Comparison of ENCODE assay signal across 11 cellular contexts in the genomic region with DNA sequence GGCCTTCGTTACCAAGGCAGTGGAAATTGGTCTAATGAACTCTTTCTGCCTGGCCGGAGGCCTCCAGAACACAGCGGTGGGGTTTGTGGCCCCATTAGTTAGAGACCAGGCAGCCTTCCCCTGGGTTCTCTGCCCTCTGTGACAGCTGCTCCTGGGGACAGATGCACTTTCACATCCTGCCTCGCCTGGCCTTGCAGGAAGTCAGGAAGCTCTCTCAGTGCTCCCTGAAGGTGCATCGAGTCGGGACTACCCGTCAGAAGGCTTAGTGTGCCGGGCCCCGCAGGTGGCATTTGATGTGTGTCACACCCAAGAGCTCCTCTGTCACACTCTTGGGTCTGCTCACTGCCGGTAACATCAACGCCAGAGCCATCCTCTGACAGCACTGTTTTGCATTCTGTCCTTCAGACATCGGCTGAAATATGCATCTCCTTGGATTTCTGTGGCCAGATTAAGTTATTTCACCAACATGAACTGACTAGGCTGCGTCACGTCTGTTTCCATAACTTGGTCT.
DNase-seq lines count a peak whose midpoint lies in the region; ATAC-seq, FAIRE-seq and TF ChIP-seq lines count a peak whose summit lies in the region.
"Had no signal": no experiment of that assay in that cellular context is flagged by ENCODE, and none has a peak within 500 bp of the region (broad histone marks: within the 10 kb centered on the region; RNA-seq: fewer than 3 reads in every experiment).

No MANE protein-coding gene starts in this region.

- TF ChIP-seq CTCF in D721Med (IDR thresholded peaks at IDR 0.05; ENCODE audit: insufficient read depth, missing control alignments): no peak

- no peaks in the 10 kb centered on the region for H3K9me3 Mint-ChIP-seq in activated CD8-positive, alpha-beta T cell treated with anti-CD3 and anti-CD28 coated beads, Interleukin-2, amount 10 ng/mL, durations not matched to agents 7 days and 5 days (ENCODE audit: insufficient read depth)

- no peaks in the 10 kb centered on the region for H3K27me3 Mint-ChIP-seq in activated CD8-positive, alpha-beta T cell treated with anti-CD3 and anti-CD28 coated beads, Interleukin-2, amount 10 ng/mL, durations not matched to agents 7 days and 5 days (ENCODE audit: low read depth)

- POLR2A ChIA-PET in activated CD8-positive, alpha-beta T cell treated with anti-CD3 and anti-CD28 coated beads, Interleukin-2, amount 10 ng/mL, durations not matched to agents 7 days and 5 days (lab: Charles Lee): interaction anchor here (0.6 to 2.5 kb wide), 4 partner anchors 13 to 161 kb away, joined by 3 to 6 read pairs (median 4); no protein-coding TSS in a partner anchor

- peak overlapping the region; percentile 40 for H3K4me3 Mint-ChIP-seq in activated CD8-positive, alpha-beta T cell treated with anti-CD3 and anti-CD28 coated beads, Interleukin-2, amount 10 ng/mL, durations not matched to agents 7 days and 5 days

- H3K27ac Mint-ChIP-seq in activated CD8-positive, alpha-beta T cell treated with anti-CD3 and anti-CD28 coated beads, Interleukin-2, amount 10 ng/mL, durations not matched to agents 7 days and 5 days: peak overlapping the region; percentile 82

- DNase-seq in activated CD8-positive, alpha-beta T cell treated with anti-CD3 and anti-CD28 coated beads, Interleukin-2, amount 10 ng/mL, durations not matched to agents 7 days and 5 days: peak; percentile 70
- DNase-seq in central memory CD4-positive, alpha-beta T cell: peak; percentile 80
- DNase-seq in stimulated activated CD4-positive, alpha-beta T cell treated with anti-CD3 and anti-CD28 coated beads, Interleukin-4, amount 100 ng/mL, for 48 hours (ENCODE audit: low read depth in 2 of 2): peak; percentile 57 to 58
- DNase-seq in GM12891 (ENCODE audit: insufficient read length, low spot score): no peak
- no peak for DNase-seq in D721Med (ENCODE audit: insufficient read length, low spot score)
- DNase-seq: Calu3, erythroblast, NCI-H1436 treated with DMSO at 0.1 percent for 48 hours had no signal

- peak; percentile 27 for ATAC-seq in HG02759 (IDR thresholded peaks at IDR 0.05; ENCODE audit: unreplicated experiment)
- peak; percentile 56 for ATAC-seq in activated CD8-positive, alpha-beta T cell treated with anti-CD3 and anti-CD28 coated beads, Interleukin-2, amount 10 ng/mL, durations not matched to agents 7 days and 5 days
- ATAC-seq in GM18520 (IDR thresholded peaks at IDR 0.05; ENCODE audit: unreplicated experiment): no peak
- ATAC-seq in HG03432 (IDR thresholded peaks at IDR 0.05; ENCODE audit: unreplicated experiment): no peak

- peaks cover 81% of the 10 kb centered on the region for H3K4me1 Mint-ChIP-seq in activated CD8-positive, alpha-beta T cell treated with anti-CD3 and anti-CD28 coated beads, Interleukin-2, amount 10 ng/mL, durations not matched to agents 7 days and 5 days (ENCODE audit: low read depth)

- CTCF ChIA-PET in activated CD8-positive, alpha-beta T cell treated with anti-CD3 and anti-CD28 coated beads, Interleukin-2, amount 10 ng/mL, durations not matched to agents 7 days and 5 days (lab: Charles Lee): interaction anchor here (0.7 to 5.9 kb wide), 8 partner anchors 60 to 252 kb away, joined by 3 to 33 read pairs (median 3); no protein-coding TSS in a partner anchor

- H3K36me3 Mint-ChIP-seq in activated CD8-positive, alpha-beta T cell treated with anti-CD3 and anti-CD28 coated beads, Interleukin-2, amount 10 ng/mL, durations not matched to agents 7 days and 5 days (ENCODE audit: low read depth): no peaks in the 10 kb centered on the region

- no peak for TF ChIP-seq POLR2A in GM12891 (IDR thresholded peaks at IDR 0.05; ENCODE audit: low read depth, low read length)

- FAIRE-seq in GM12891 (lab: Jason Lieb, UNC): no peak
- no peak for FAIRE-seq in D721Med (lab: Jason Lieb, UNC)

TF ChIP-seq in GM12891, 5 proteins besides CTCF, POLR2A, EP300 and RAD21:
- TF ChIP-seq SPI1 (IDR thresholded peaks at IDR 0.05; ENCODE audit: low read depth, low read length) (no peak), POLR2AphosphoS5 (IDR thresholded peaks at IDR 0.05; ENCODE audit: low read depth, low read length) (no peak), TAF1 (IDR thresholded peaks at IDR 0.05; ENCODE audit: low read depth, low read length) (no peak), POU2F2 (IDR thresholded peaks at IDR 0.05; ENCODE audit: low read depth, low read length) (no peak), PAX5 (IDR thresholded peaks at IDR 0.05; ENCODE audit: insufficient read depth, low read length, severe bottlenecking) (no peak)
TF ChIP-seq in GM12891: peak in this region for 0.

Comparison
In these comparisons a context has a peak if more than half of its experiments do, and no peak if none do; other contexts are left out.
1. ATAC-seq: peak in HG02759 (single experiment) and activated CD8-positive, alpha-beta T cell treated with anti-CD3 and anti-CD28 coated beads, Interleukin-2, amount 10 ng/mL, durations not matched to agents 7 days and 5 days (single experiment); none in GM18520 (single experiment) and HG03432 (single experiment).
2. DNase-seq: peak in activated CD8-positive, alpha-beta T cell treated with anti-CD3 and anti-CD28 coated beads, Interleukin-2, amount 10 ng/mL, durations not matched to agents 7 days and 5 days (single experiment), central memory CD4-positive, alpha-beta T cell (single experiment) and stimulated activated CD4-positive, alpha-beta T cell treated with anti-CD3 and anti-CD28 coated beads, Interleukin-4, amount 100 ng/mL, for 48 hours (2 of 2); none in GM12891 (single experiment) and D721Med (single experiment).